In the genomic region with DNA sequence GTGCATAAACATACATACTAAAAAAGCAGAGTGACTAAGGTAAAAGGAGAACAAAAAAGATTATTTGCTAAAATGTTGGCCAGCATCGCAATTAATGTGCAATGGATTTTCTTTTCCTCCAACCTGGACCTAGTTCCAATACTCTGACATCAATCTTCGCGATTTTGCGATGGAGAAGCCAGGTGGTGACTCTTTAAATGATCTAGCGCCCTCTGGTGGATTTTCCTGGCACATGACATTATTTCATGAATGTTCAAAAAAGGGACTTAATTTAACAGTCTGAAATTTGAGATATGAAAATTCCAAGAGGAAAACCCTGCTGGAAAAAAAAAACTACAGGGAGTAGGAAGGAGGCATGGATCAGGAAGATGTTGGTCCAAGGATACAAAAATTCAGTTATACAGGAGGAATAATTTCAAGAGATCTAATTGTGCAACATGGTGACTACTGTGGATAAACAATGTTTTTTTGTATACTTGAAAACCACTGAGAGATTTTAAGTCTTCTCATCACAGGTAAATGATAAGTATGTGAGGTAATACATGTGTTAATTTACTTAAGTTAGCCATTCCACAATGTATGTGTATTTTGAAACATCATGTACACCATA, we compare ENCODE assay signal across 8 cellular contexts. TPM values are rescaled to one million over a fixed set of nuclear protein-coding genes. Genes with fewer than 3 reads are reported as not detected.
A peak's percentile ranks its signal among the peaks of the same experiment; 100 is the strongest.
DNase-seq lines count a peak whose midpoint lies in the region; ATAC-seq and TF ChIP-seq lines count a peak whose summit lies in the region.

No MANE protein-coding gene starts in this region.

- no peak for ATAC-seq in HG02973 (IDR thresholded peaks at IDR 0.05; ENCODE audit: unreplicated experiment)

- no peaks in the 10 kb centered on the region for H3K9me3 Mint-ChIP-seq in immature natural killer cell

- H3K27ac Mint-ChIP-seq in immature natural killer cell: no peak overlapping the region

- H3K36me3 Mint-ChIP-seq in immature natural killer cell: no peaks in the 10 kb centered on the region

- in situ Hi-C loops in brain microvascular endothelial cell (cut with HindIII; ENCODE audit: low pct_ligation_motif_present, low sequenced_read_pairs): loop anchor here (10.0 kb wide), 1 partner anchor 467 kb away; no protein-coding TSS in a partner anchor

- H3K4me3 Mint-ChIP-seq in immature natural killer cell: no peak overlapping the region

- TF ChIP-seq CTCF in brain microvascular endothelial cell (IDR thresholded peaks at IDR 0.05; ENCODE audit: low read depth, low read length, missing control alignments): peak; percentile 72

- H3K36me3 ChIP-seq in brain microvascular endothelial cell (replicated peaks): no peaks in the 10 kb centered on the region

- peak; percentile 34 for DNase-seq in activated T-cell treated with anti-CD3 and anti-CD28 coated beads for 1 hour (ENCODE audit: low read depth)
- no peak for DNase-seq in activated T-cell treated with anti-CD3 and anti-CD28 coated beads, Interleukin-2, amount 50 U/mL, for 1 hour
- DNase-seq in MV-4-11 (lab: John Stamatoyannopoulos, UW): peak; percentile 54
- DNase-seq in SKM-1 (lab: John Stamatoyannopoulos, UW; ENCODE audit: unreplicated experiment): peak; percentile 55
- peak; percentile 89 for DNase-seq in brain microvascular endothelial cell
- DNase-seq in immature natural killer cell: peak; percentile 39 to 61 (median 45)
- DNase-seq in stimulated activated CD4-positive, alpha-beta T cell treated with anti-CD3 and anti-CD28 coated beads, Interleukin-1b, Interleukin-23, amount 100 ng/mL, for 48 hours: peak; percentile 27

- H3K27me3 ChIP-seq in brain microvascular endothelial cell (replicated peaks): no peaks in the 10 kb centered on the region

- peaks cover 5 to 21% (median 20%) of the 10 kb centered on the region in 3 donors for H3K27me3 Mint-ChIP-seq in immature natural killer cell (ENCODE audit: low read depth in 3 of 3)

- H3K4me1 Mint-ChIP-seq in immature natural killer cell: peaks cover 0 to 6% of the 10 kb centered on the region in 2 donors

- no peak overlapping the region for H3K4me3 ChIP-seq in brain microvascular endothelial cell (ENCODE audit: low read depth, low read length)

- H3K27ac ChIP-seq in brain microvascular endothelial cell: no peak overlapping the region

RNA-seq across cellular contexts. Expression of a gene that starts 4.3 kb away (rescaled TPM):
- not detected for polyA plus RNA-seq in immature natural killer cell
